In genomic region chr11:17551347-17552040, GRCh38 we compare ENCODE assay signal across 24 cellular contexts. TPM values are rescaled to one million over a fixed set of nuclear protein-coding genes. Genes with fewer than 3 reads are reported as not detected.
DNase-seq lines count a peak whose midpoint lies in the region; ATAC-seq and TF ChIP-seq lines count a peak whose summit lies in the region.
"Had no signal": no experiment of that assay in that cellular context is flagged by ENCODE, and none has a peak within 500 bp of the region (broad histone marks: within the 10 kb centered on the region; RNA-seq: fewer than 3 reads in every experiment).

No MANE protein-coding gene starts in this region.

- peaks cover 24% of the 10 kb centered on the region for H3K4me1 Mint-ChIP-seq in activated CD8-positive, alpha-beta T cell treated with anti-CD3 and anti-CD28 coated beads, Interleukin-2, amount 10 ng/mL, durations not matched to agents 7 days and 5 days (ENCODE audit: low read depth)
- H3K4me1 Mint-ChIP-seq in activated CD8-positive, alpha-beta T cell treated with anti-CD3 and anti-CD28 coated beads for 36 hours (ENCODE audit: low read depth) = peaks cover 11% of the 10 kb centered on the region

- no peaks in the 10 kb centered on the region for H4K20me1 ChIP-seq in osteoblast (ENCODE audit: insufficient read depth, low read length)

- TF ChIP-seq CTCF in activated CD8-positive, alpha-beta T cell treated with anti-CD3 and anti-CD28 coated beads for 36 hours (IDR thresholded peaks at IDR 0.05) = no peak
- TF ChIP-seq CTCF in RWPE2 (IDR thresholded peaks at IDR 0.05; ENCODE audit: poor library complexity, severe bottlenecking) (no peak), osteoblast (IDR thresholded peaks at IDR 0.05; ENCODE audit: extremely low read depth, low read depth, low read length) (no peak), upper lobe of right lung (IDR thresholded peaks at IDR 0.05) (no peak)

- H3K4me2 ChIP-seq in osteoblast (ENCODE audit: insufficient read depth, low read length) = no peak overlapping the region
- H3K4me2 ChIP-seq: PC-9 had no signal

- no peak overlapping the region for H3K4me3 Mint-ChIP-seq in activated CD8-positive, alpha-beta T cell treated with anti-CD3 and anti-CD28 coated beads, Interleukin-2, amount 10 ng/mL, durations not matched to agents 7 days and 5 days
- H3K4me3 Mint-ChIP-seq in activated CD8-positive, alpha-beta T cell treated with anti-CD3 and anti-CD28 coated beads for 36 hours = no peak overlapping the region

- POLR2A ChIA-PET in activated CD8-positive, alpha-beta T cell treated with anti-CD3 and anti-CD28 coated beads, Interleukin-2, amount 10 ng/mL, durations not matched to agents 7 days and 5 days (lab: Charles Lee) = no interaction called here
- POLR2A ChIA-PET in activated CD8-positive, alpha-beta T cell treated with anti-CD3 and anti-CD28 coated beads for 36 hours (lab: Charles Lee) = no interaction called here

- H3K9me3 Mint-ChIP-seq in activated CD8-positive, alpha-beta T cell treated with anti-CD3 and anti-CD28 coated beads, Interleukin-2, amount 10 ng/mL, durations not matched to agents 7 days and 5 days (ENCODE audit: insufficient read depth) = no peaks in the 10 kb centered on the region
- no peaks in the 10 kb centered on the region for H3K9me3 Mint-ChIP-seq in activated CD8-positive, alpha-beta T cell treated with anti-CD3 and anti-CD28 coated beads for 36 hours

- H3K27me3 ChIP-seq in RWPE2 (ENCODE audit: insufficient read depth, poor library complexity, severe bottlenecking) = no peaks in the 10 kb centered on the region
- peaks cover 10% of the 10 kb centered on the region for H3K27me3 ChIP-seq in osteoblast (ENCODE audit: insufficient read depth, low read length)
- no peaks in the 10 kb centered on the region for H3K27me3 ChIP-seq in aorta (ENCODE audit: control insufficient read depth in 1 of 2, insufficient read depth in 2 of 2, low read length in 1 of 2)
- peaks cover 19% of the 10 kb centered on the region for H3K27me3 ChIP-seq in upper lobe of right lung

- DNase-seq in activated CD8-positive, alpha-beta T cell treated with anti-CD3 and anti-CD28 coated beads, Interleukin-2, amount 10 ng/mL, durations not matched to agents 7 days and 5 days = no peak
- no peak for DNase-seq in activated CD8-positive, alpha-beta T cell treated with anti-CD3 and anti-CD28 coated beads for 36 hours
- DNase-seq in RWPE2 (ENCODE audit: low spot score) = peak; percentile 47
- peak; percentile 66 for DNase-seq in osteoblast (ENCODE audit: insufficient read length, low spot score, missing footprints)
- DNase-seq in aorta = peak in 1 of 2 donors; percentile 55
- DNase-seq in upper lobe of right lung = no peak
- no peak for DNase-seq in glomerular visceral epithelial cell (ENCODE audit: extremely low spot score)
- DNase-seq: Calu3, Kasumi-1, MV-4-11, NCI-H1105 treated with DMSO at 0.1 percent for 48 hours, NCI-H146, NCI-H1930, NCI-H2227 treated with DMSO at 0.1 percent for 48 hours, NCI-H526 treated with DMSO at 0.1 percent for 48 hours, PC-9, Right ventricle myocardium superior had no signal

- H3K79me2 ChIP-seq in osteoblast (ENCODE audit: insufficient read depth, low read length) = no peaks in the 10 kb centered on the region

- no peaks in the 10 kb centered on the region for H3K4me1 ChIP-seq in RWPE2 (ENCODE audit: insufficient read depth, poor library complexity, severe bottlenecking)
- H3K4me1 ChIP-seq in osteoblast (ENCODE audit: insufficient read depth, low read length) = no peaks in the 10 kb centered on the region
- H3K4me1 ChIP-seq in aorta (ENCODE audit: control insufficient read depth in 1 of 2, insufficient read depth in 2 of 2, low read length in 2 of 2) = no peaks in the 10 kb centered on the region
- no peaks in the 10 kb centered on the region for H3K4me1 ChIP-seq in upper lobe of right lung
- H3K4me1 ChIP-seq: SJSA1 had no signal

- no peak overlapping the region for H3K4me3 ChIP-seq in RWPE2 (ENCODE audit: severe bottlenecking)
- no peak overlapping the region for H3K4me3 ChIP-seq in osteoblast (ENCODE audit: insufficient read depth, low read length)
- H3K4me3 ChIP-seq in aorta (ENCODE audit: low read length in 2 of 2) = no peak overlapping the region
- no peak overlapping the region for H3K4me3 ChIP-seq in upper lobe of right lung
- H3K4me3 ChIP-seq: K562, PC-9, SJSA1 had no signal

- 67 to 71% methylated on average over 7 of the region's 7 CpGs for WGBS in aorta, 2 donors

- H3K36me3 Mint-ChIP-seq in activated CD8-positive, alpha-beta T cell treated with anti-CD3 and anti-CD28 coated beads, Interleukin-2, amount 10 ng/mL, durations not matched to agents 7 days and 5 days (ENCODE audit: low read depth) = no peaks in the 10 kb centered on the region
- H3K36me3 Mint-ChIP-seq in activated CD8-positive, alpha-beta T cell treated with anti-CD3 and anti-CD28 coated beads for 36 hours (ENCODE audit: low read depth) = no peaks in the 10 kb centered on the region

- H3K36me3 ChIP-seq in RWPE2 (ENCODE audit: low read depth) (no peaks in the 10 kb centered on the region), osteoblast (ENCODE audit: insufficient read depth, low read length) (no peaks in the 10 kb centered on the region), aorta (ENCODE audit: control insufficient read depth in 1 of 2, insufficient read depth in 2 of 2, low read length in 1 of 2) (no peaks in the 10 kb centered on the region), upper lobe of right lung (no peaks in the 10 kb centered on the region)
- H3K36me3 ChIP-seq: SJSA1 had no signal

- no peak overlapping the region for H2AFZ ChIP-seq in osteoblast (ENCODE audit: low read length)
- H2AFZ ChIP-seq: PC-9 had no signal

- H3K9me3 ChIP-seq in RWPE2 (ENCODE audit: severe bottlenecking) (no peaks in the 10 kb centered on the region), osteoblast (ENCODE audit: low read depth, low read length) (no peaks in the 10 kb centered on the region), aorta (ENCODE audit: control insufficient read depth, low read length) (no peaks in the 10 kb centered on the region), upper lobe of right lung (no peaks in the 10 kb centered on the region)
- H3K9me3 ChIP-seq: SJSA1 had no signal

- intact Hi-C loops in activated CD8-positive, alpha-beta T cell treated with anti-CD3 and anti-CD28 coated beads for 36 hours (cut with micrococcal nuclease) = no loop called here
- intact Hi-C loops in aorta (cut with DNase I) = no loop called here
- intact Hi-C loops in upper lobe of right lung (cut with DNase I) = no loop called here

- peaks cover 22% of the 10 kb centered on the region for H3K27me3 Mint-ChIP-seq in activated CD8-positive, alpha-beta T cell treated with anti-CD3 and anti-CD28 coated beads, Interleukin-2, amount 10 ng/mL, durations not matched to agents 7 days and 5 days (ENCODE audit: low read depth)
- peaks cover 20% of the 10 kb centered on the region for H3K27me3 Mint-ChIP-seq in activated CD8-positive, alpha-beta T cell treated with anti-CD3 and anti-CD28 coated beads for 36 hours

- no peak for ATAC-seq in activated CD8-positive, alpha-beta T cell treated with anti-CD3 and anti-CD28 coated beads, Interleukin-2, amount 10 ng/mL, durations not matched to agents 7 days and 5 days
- no peak for ATAC-seq in activated CD8-positive, alpha-beta T cell treated with anti-CD3 and anti-CD28 coated beads for 36 hours
- ATAC-seq in RWPE2 (ENCODE audit: low read depth) = no peak
- peak; percentile 13 for ATAC-seq in aorta (ENCODE audit: low FRiP score)
- ATAC-seq in upper lobe of right lung = no peak
- ATAC-seq: K562 had no signal

- CTCF ChIA-PET in activated CD8-positive, alpha-beta T cell treated with anti-CD3 and anti-CD28 coated beads, Interleukin-2, amount 10 ng/mL, durations not matched to agents 7 days and 5 days (lab: Charles Lee) = no interaction called here
- CTCF ChIA-PET in activated CD8-positive, alpha-beta T cell treated with anti-CD3 and anti-CD28 coated beads for 36 hours (lab: Charles Lee) = interaction anchor here (1.5 kb wide), 1 partner anchor 24 kb away, joined by 4 read pairs; no protein-coding TSS in a partner anchor

- peak overlapping the region; percentile 14 for H3K27ac Mint-ChIP-seq in activated CD8-positive, alpha-beta T cell treated with anti-CD3 and anti-CD28 coated beads, Interleukin-2, amount 10 ng/mL, durations not matched to agents 7 days and 5 days
- no peak overlapping the region for H3K27ac Mint-ChIP-seq in activated CD8-positive, alpha-beta T cell treated with anti-CD3 and anti-CD28 coated beads for 36 hours

- H3K27ac ChIP-seq in RWPE2 (ENCODE audit: poor library complexity, severe bottlenecking) (no peak overlapping the region), osteoblast (ENCODE audit: low read depth, low read length) (no peak overlapping the region), aorta (ENCODE audit: low read depth in 1 of 2, low read length in 2 of 2) (no peak overlapping the region), upper lobe of right lung (no peak overlapping the region)
- H3K27ac ChIP-seq: PC-9, SJSA1 had no signal

RNA-seq across cellular contexts. Expression of gene OTOG, which starts 4.4 kb away (rescaled TPM):
- total RNA-seq in activated CD8-positive, alpha-beta T cell treated with anti-CD3 and anti-CD28 coated beads, Interleukin-2, amount 10 ng/mL, durations not matched to agents 7 days and 5 days = not detected
- total RNA-seq in activated CD8-positive, alpha-beta T cell treated with anti-CD3 and anti-CD28 coated beads for 36 hours = not detected
- total RNA-seq in osteoblast (not detected in 2 replicates), aorta (not detected), upper lobe of right lung (not detected)
- not detected for polyA plus RNA-seq in aorta
- total RNA-seq: A172, Calu3, K562, M059J, NCI-H460, PC-9, Right ventricle myocardium superior, RPMI7951, SJSA1 had no signal
- polyA plus RNA-seq: BJ, K562 had no signal

RNA-seq across cellular contexts. Expression of gene USH1C, which starts 7.3 kb away (rescaled TPM):
- not detected for total RNA-seq in activated CD8-positive, alpha-beta T cell treated with anti-CD3 and anti-CD28 coated beads, Interleukin-2, amount 10 ng/mL, durations not matched to agents 7 days and 5 days
- total RNA-seq in activated CD8-positive, alpha-beta T cell treated with anti-CD3 and anti-CD28 coated beads for 36 hours = not detected
- total RNA-seq in osteoblast (not detected in 2 replicates), aorta (not detected), upper lobe of right lung (not detected)
- 10 to 100 TPM in 1 of 2 donors, under 1 TPM in 1; 0.46 to 20.4 TPM for polyA plus RNA-seq in aorta
- total RNA-seq: A172, K562, M059J, PC-9, RPMI7951, SJSA1 had no signal
- polyA plus RNA-seq: BJ had no signal

Comparison
In these comparisons a context has a peak if more than half of its experiments do, and no peak if none do; other contexts are left out.
1. DNase-seq: peak in RWPE2 (single experiment) and osteoblast (single experiment); none in activated CD8-positive, alpha-beta T cell treated with anti-CD3 and anti-CD28 coated beads, Interleukin-2, amount 10 ng/mL, durations not matched to agents 7 days and 5 days (single experiment), activated CD8-positive, alpha-beta T cell treated with anti-CD3 and anti-CD28 coated beads for 36 hours (single experiment), upper lobe of right lung (single experiment) and glomerular visceral epithelial cell (single experiment).